Comparison of ENCODE assay signal across 19 cellular contexts in genomic region chr10:72104472-72105097, GRCh38. TPM values are rescaled to one million over a fixed set of nuclear protein-coding genes. Genes with fewer than 3 reads are reported as not detected.
A peak's percentile ranks its signal among the peaks of the same experiment; 100 is the strongest.
DNase-seq lines count a peak whose midpoint lies in the region; ATAC-seq and TF ChIP-seq lines count a peak whose summit lies in the region.
"Had no signal": no experiment of that assay in that cellular context is flagged by ENCODE, and none has a peak within 500 bp of the region (broad histone marks: within the 10 kb centered on the region; RNA-seq: fewer than 3 reads in every experiment).

No MANE protein-coding gene starts in this region.

- intact Hi-C loops in heart right ventricle (cut with DNase I) (loop anchor here in 1 of 10 donors (5.0 kb wide), 1 partner anchor 52 kb away; no protein-coding TSS in a partner anchor), ascending aorta (cut with DNase I) (no loop called here)

- H3K27me3 ChIP-seq in right atrium auricular region (no peaks in the 10 kb centered on the region), heart right ventricle (no peaks in the 10 kb centered on the region), ascending aorta (no peaks in the 10 kb centered on the region), layer of hippocampus (ENCODE audit: control insufficient read depth, insufficient read depth, low read length) (no peaks in the 10 kb centered on the region)

- no peak for ATAC-seq in heart right ventricle
- ATAC-seq in GM21528 (IDR thresholded peaks at IDR 0.05; ENCODE audit: low FRiP score, unreplicated experiment), result no peak
- ATAC-seq in GM21825 (IDR thresholded peaks at IDR 0.05; ENCODE audit: unreplicated experiment), result no peak
- ATAC-seq: HCT116 had no signal

- H3K36me3 ChIP-seq in right atrium auricular region (peaks cover 23% of the 10 kb centered on the region), heart right ventricle (peaks cover 0 to 31% (median 11%) of the 10 kb centered on the region in 9 donors), ascending aorta (peaks cover 20 to 23% of the 10 kb centered on the region in 2 donors)

- WGBS in heart right ventricle, 2 donors, result 82 to 86% methylated on average over 8 of the region's 8 CpGs

- TF ChIP-seq CTCF in right atrium auricular region (IDR thresholded peaks at IDR 0.05) (no peak), heart right ventricle (IDR thresholded peaks at IDR 0.05) (no peak), ascending aorta (IDR thresholded peaks at IDR 0.05) (no peak)

- H3K9me3 ChIP-seq in right atrium auricular region, result no peaks in the 10 kb centered on the region
- no peaks in the 10 kb centered on the region for H3K9me3 ChIP-seq in heart right ventricle
- H3K9me3 ChIP-seq in ascending aorta, result no peaks in the 10 kb centered on the region

- H3K4me1 ChIP-seq in right atrium auricular region (peaks cover 0 to 26% of the 10 kb centered on the region in 2 donors), heart right ventricle (peaks cover 5 to 44% (median 26%) of the 10 kb centered on the region in 9 donors), ascending aorta (peaks cover 0 to 17% of the 10 kb centered on the region in 2 donors)

- H3K4me3 ChIP-seq in right atrium auricular region (no peak overlapping the region), heart right ventricle (no peak overlapping the region), ascending aorta (no peak overlapping the region)

- DNase-seq in right atrium auricular region (ENCODE audit: low spot score) (no peak), heart right ventricle (no peak), ascending aorta (ENCODE audit: low spot score in 2 of 2) (no peak), cerebellar nuclear complex (lab: John Stamatoyannopoulos, UW) (no peak), HUDEP-2 (lab: John Stamatoyannopoulos, UW; ENCODE audit: unreplicated experiment in 76 of 76) (no peak)
- DNase-seq: activated naive CD4-positive, alpha-beta T cell; central memory CD4-positive, alpha-beta T cell; GF-D8; islet precursor cell; midbrain; MV-4-11; NCI-H82; occipital lobe; RPMI8226; T-helper 1 cell had no signal

- peak overlapping the region; percentile 47 to 82 for H3K27ac ChIP-seq in right atrium auricular region
- peak overlapping the region in 5 of 10 donors; percentile 34 to 73 (median 56) for H3K27ac ChIP-seq in heart right ventricle
- H3K27ac ChIP-seq in ascending aorta, result peak overlapping the region; percentile 43 to 72
- peak overlapping the region; percentile 72 for H3K27ac ChIP-seq in layer of hippocampus (ENCODE audit: low read depth, low read length)

RNA-seq across cellular contexts. Expression of gene SPOCK2, which starts 16.2 kb away (rescaled TPM):
- total RNA-seq in right atrium auricular region (10 to 100 TPM; 19.3 to 19.8 TPM), heart right ventricle (10 to 100 TPM in 2 of 10 donors, 1 to 10 TPM in 8; 3.5 to 12.8 (median 6.4) TPM), ascending aorta (9.7 TPM)
- polyA plus RNA-seq in heart right ventricle, result 10 to 100 TPM in 1 of 2 donors, 1 to 10 TPM in 1; 6.7 to 13.4 TPM
